16 cellular contexts compared by ENCODE assay signal in genomic region chr6:41813469-41813868, GRCh38. TPM values are rescaled to one million over a fixed set of nuclear protein-coding genes. Genes with fewer than 3 reads are reported as not detected.
"Had no signal": no experiment of that assay in that cellular context is flagged by ENCODE, and none has a peak within 500 bp of the region (broad histone marks: within the 10 kb centered on the region; RNA-seq: fewer than 3 reads in every experiment).

No MANE protein-coding gene starts in this region.

- H3K4me3 Mint-ChIP-seq: activated B cell treated with CpG ODN at 0.5 μM for 24 hours; activated CD4-positive, alpha-beta memory T cell treated with anti-CD3 and anti-CD28 coated beads for 36 hours; activated naive CD8-positive, alpha-beta T cell; activated T-helper 1 cell treated with anti-CD3 and anti-CD28 coated beads, Interleukin-12 subunit alpha, Interleukin-12 subunit beta, Interleukin-2, Interleukin-4 antibody, amounts not matched to agents 30 ng/mL and 10 ng/mL and 1 ng/mL, durations not matched to agents 14 hours and 24 hours and 36 hours; dendritic cell treated with granulocyte-macrophage colony-stimulating factor and Interleukin-4, amounts not matched to agents 40 ng/mL and 50 ng/mL, for 4 days; mesothelial cell of epicardium; natural killer cell treated with Interleukin-12 subunit alpha and Interleukin-12 subunit beta and Interleukin-15 and Interleukin-18, amount 100 ng/mL, for 72 hours; stimulated activated naive B cell treated with anti-CD40 and anti-IgM and Interleukin-4, amounts not matched to agents 10 μg/mL and 1 μg/mL and 100 μg/mL, for 72 hours had no signal

- H3K36me3 Mint-ChIP-seq: activated CD4-positive, alpha-beta memory T cell treated with anti-CD3 and anti-CD28 coated beads for 36 hours; activated naive CD8-positive, alpha-beta T cell; mesothelial cell of epicardium; natural killer cell treated with Interleukin-12 subunit alpha and Interleukin-12 subunit beta and Interleukin-15 and Interleukin-18, amount 100 ng/mL, for 72 hours; stimulated activated naive B cell treated with anti-CD40 and anti-IgM and Interleukin-4, amounts not matched to agents 10 μg/mL and 1 μg/mL and 100 μg/mL, for 72 hours had no signal

- H3K27ac Mint-ChIP-seq: activated B cell treated with CpG ODN at 0.5 μM for 24 hours; activated CD4-positive, alpha-beta memory T cell treated with anti-CD3 and anti-CD28 coated beads for 36 hours; activated naive CD8-positive, alpha-beta T cell; activated T-helper 1 cell treated with anti-CD3 and anti-CD28 coated beads, Interleukin-12 subunit alpha, Interleukin-12 subunit beta, Interleukin-2, Interleukin-4 antibody, amounts not matched to agents 30 ng/mL and 10 ng/mL and 1 ng/mL, durations not matched to agents 14 hours and 24 hours and 36 hours; dendritic cell treated with granulocyte-macrophage colony-stimulating factor and Interleukin-4, amounts not matched to agents 40 ng/mL and 50 ng/mL, for 4 days; mesothelial cell of epicardium; natural killer cell treated with Interleukin-12 subunit alpha and Interleukin-12 subunit beta and Interleukin-15 and Interleukin-18, amount 100 ng/mL, for 72 hours; stimulated activated naive B cell treated with anti-CD40 and anti-IgM and Interleukin-4, amounts not matched to agents 10 μg/mL and 1 μg/mL and 100 μg/mL, for 72 hours had no signal

- H3K4me1 Mint-ChIP-seq: activated B cell treated with CpG ODN at 0.5 μM for 24 hours had no signal

- H3K9me3 Mint-ChIP-seq: activated B cell treated with CpG ODN at 0.5 μM for 24 hours; activated CD4-positive, alpha-beta memory T cell treated with anti-CD3 and anti-CD28 coated beads for 36 hours; activated T-helper 1 cell treated with anti-CD3 and anti-CD28 coated beads, Interleukin-12 subunit alpha, Interleukin-12 subunit beta, Interleukin-2, Interleukin-4 antibody, amounts not matched to agents 30 ng/mL and 10 ng/mL and 1 ng/mL, durations not matched to agents 14 hours and 24 hours and 36 hours; dendritic cell treated with granulocyte-macrophage colony-stimulating factor and Interleukin-4, amounts not matched to agents 40 ng/mL and 50 ng/mL, for 4 days; mesothelial cell of epicardium; natural killer cell treated with Interleukin-12 subunit alpha and Interleukin-12 subunit beta and Interleukin-15 and Interleukin-18, amount 100 ng/mL, for 72 hours; stimulated activated naive B cell treated with anti-CD40 and anti-IgM and Interleukin-4, amounts not matched to agents 10 μg/mL and 1 μg/mL and 100 μg/mL, for 72 hours had no signal

- DNase-seq: activated B cell treated with CpG ODN at 0.5 μM for 24 hours; activated CD4-positive, alpha-beta memory T cell treated with anti-CD3 and anti-CD28 coated beads for 36 hours; activated CD4-positive, alpha-beta T cell treated with anti-CD3 and anti-CD28 coated beads for 4 hours; activated gamma-delta T cell treated with Interleukin-2 at 50 U/mL for 16 hours; activated T-cell treated with anti-CD3 and anti-CD28 coated beads for 4 hours; brain microvascular endothelial cell; cerebellar nuclear complex; effector CD8-positive, alpha-beta T cell; hypothalamus; spleen; stimulated activated naive B cell treated with anti-CD40 and anti-IgM and Interleukin-4, amounts not matched to agents 10 μg/mL and 1 μg/mL and 100 μg/mL, for 72 hours had no signal

- H3K27me3 Mint-ChIP-seq: activated B cell treated with CpG ODN at 0.5 μM for 24 hours; activated CD4-positive, alpha-beta memory T cell treated with anti-CD3 and anti-CD28 coated beads for 36 hours; activated naive CD8-positive, alpha-beta T cell; dendritic cell treated with granulocyte-macrophage colony-stimulating factor and Interleukin-4, amounts not matched to agents 40 ng/mL and 50 ng/mL, for 4 days; natural killer cell treated with Interleukin-12 subunit alpha and Interleukin-12 subunit beta and Interleukin-15 and Interleukin-18, amount 100 ng/mL, for 72 hours; stimulated activated naive B cell treated with anti-CD40 and anti-IgM and Interleukin-4, amounts not matched to agents 10 μg/mL and 1 μg/mL and 100 μg/mL, for 72 hours had no signal

- ATAC-seq: natural killer cell treated with Interleukin-12 subunit alpha and Interleukin-12 subunit beta and Interleukin-15 and Interleukin-18, amount 100 ng/mL, for 72 hours; stimulated activated naive B cell treated with anti-CD40 and anti-IgM and Interleukin-4, amounts not matched to agents 10 μg/mL and 1 μg/mL and 100 μg/mL, for 72 hours had no signal

RNA-seq across cellular contexts. Expression of gene PRICKLE4, which starts 32.9 kb away (rescaled TPM):
- total RNA-seq: activated T-helper 1 cell treated with anti-CD3 and anti-CD28 coated beads, Interleukin-12 subunit alpha, Interleukin-12 subunit beta, Interleukin-2, Interleukin-4 antibody, amounts not matched to agents 30 ng/mL and 10 ng/mL and 1 ng/mL, durations not matched to agents 14 hours and 24 hours and 36 hours; natural killer cell treated with Interleukin-12 subunit alpha and Interleukin-12 subunit beta and Interleukin-15 and Interleukin-18, amount 100 ng/mL, for 72 hours had no signal
